ENCODE assay signal across 8 cellular contexts in the genomic region with DNA sequence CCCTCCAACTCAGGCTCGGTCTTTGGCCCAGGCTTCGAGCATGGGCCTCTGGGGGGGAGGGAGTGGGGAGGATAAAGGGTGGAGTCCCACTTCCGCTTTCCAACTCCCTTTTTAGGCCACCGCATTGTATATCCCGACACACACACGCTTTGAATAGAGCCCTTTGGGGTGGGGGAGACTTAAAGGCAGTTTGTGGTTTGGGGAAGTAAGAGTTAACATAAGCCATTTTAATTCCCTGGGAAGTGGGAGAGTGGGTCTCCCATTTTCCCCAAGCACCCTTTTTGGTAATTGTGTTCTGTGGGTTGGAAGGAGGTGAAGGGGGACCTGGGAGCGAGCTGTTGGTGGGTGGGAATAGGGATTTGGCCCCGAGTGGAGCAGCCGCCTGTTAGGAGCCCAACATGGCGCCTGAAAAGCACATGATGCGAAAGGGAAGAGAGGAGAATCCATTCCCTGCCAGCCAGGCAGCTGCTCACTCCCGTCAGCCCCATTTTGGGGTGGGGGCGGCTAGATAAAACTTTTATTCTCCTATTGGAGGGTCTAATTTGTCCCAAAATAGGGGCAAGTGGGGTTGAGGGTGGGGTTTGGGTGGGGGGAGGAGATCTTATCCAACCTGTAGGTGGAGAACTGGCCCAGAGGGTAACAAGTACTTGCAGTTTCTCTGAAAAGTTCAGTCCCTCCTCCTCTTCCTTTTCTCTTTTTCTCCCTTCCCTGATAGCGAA. TPM values are rescaled to one million over a fixed set of nuclear protein-coding genes. Genes with fewer than 3 reads are reported as not detected.
DNase-seq lines count a peak whose midpoint lies in the region; FAIRE-seq and TF ChIP-seq lines count a peak whose summit lies in the region.

No MANE protein-coding gene starts in this region.

- peak overlapping the region; percentile 51 for H4K5ac ChIP-seq in H1 (ENCODE audit: insufficient read length, low read depth, low read length)
- H4K5ac ChIP-seq in mesendoderm (ENCODE audit: low read length) = no peak overlapping the region

- TF ChIP-seq CTCF in 22Rv1 (IDR thresholded peaks at IDR 0.05) (no peak), GM13977 (IDR thresholded peaks at IDR 0.05; ENCODE audit: extremely low read depth, insufficient read depth, missing control alignments) (no peak), H1 (IDR thresholded peaks at IDR 0.05; ENCODE audit: control extremely low read depth in 1 of 3, insufficient read depth in 1 of 3, low read depth in 1 of 3, low read length in 3 of 3) (no peak)

- H2BK20ac ChIP-seq in H1 (ENCODE audit: low read length) = no peak overlapping the region

- FAIRE-seq in H1 (lab: Jason Lieb, UNC) = no peak

- H3K4me1 ChIP-seq in H1 (replicated peaks in 1 of 4; ENCODE audit: control insufficient read depth in 3 of 4, insufficient read depth in 4 of 4, low read length in 3 of 4) (peaks cover 0 to 7% (median 2%) of the 10 kb centered on the region in 4 experiments; a peak in 1 of 7 replicates), mesendoderm (ENCODE audit: control insufficient read depth, low read depth, low read length) (peaks cover 6% of the 10 kb centered on the region)

- 2% methylated on average over 12 of the region's 14 CpGs; no CpG with 5 or more reads in 1 of the 2 experiments for WGBS in H1 (ENCODE audit: extremely low coverage in 1 of 2, insufficient coverage in 1 of 2, insufficient read length in 1 of 2, insufficient replicate concordance in 2 of 2, low coverage in 1 of 2, low lambda C conversion rate in 2 of 2, missing lambda C conversion rate in 1 of 2), 2 experiments
- no CpG with 5 or more reads among the region's 14 CpGs for WGBS in mesendoderm (ENCODE audit: extremely low coverage, insufficient coverage, low lambda C conversion rate)

- POLR2A ChIA-PET in H1 (lab: Charles Lee; ENCODE audit: partially characterized antibody) = interaction anchor here (0.9 to 3.7 kb wide), 17 partner anchors 11 to 258 kb away, joined by 3 to 25 read pairs (median 6); a partner anchor contains a TSS

- H3K4me3 ChIP-seq in H1 (ENCODE audit: extremely low read depth in 1 of 4, insufficient read depth in 2 of 4, low read depth in 3 of 4, low read length in 4 of 4) = peak overlapping the region; percentile 85 to 96 (median 96)
- peak overlapping the region; percentile 82 for H3K4me3 ChIP-seq in mesendoderm (ENCODE audit: low read length)

- TF ChIP-seq RAD21 in H1 (IDR thresholded peaks at IDR 0.05 in 1 of 2, conservative IDR thresholded peaks at IDR 0.05 in 1 of 2; ENCODE audit: low read depth in 2 of 2, low read length in 2 of 2) = no peak

- H3K23ac ChIP-seq in H1 (ENCODE audit: insufficient read length) (no peak overlapping the region), mesendoderm (ENCODE audit: low read length) (no peak overlapping the region)

- H3K27ac ChIP-seq in 22Rv1 = peak overlapping the region; percentile 95
- peak overlapping the region; percentile 92 for H3K27ac ChIP-seq in H1 (ENCODE audit: low read depth, low read length)
- peak overlapping the region; percentile 95 for H3K27ac ChIP-seq in mesendoderm (ENCODE audit: low read depth, low read length)

- in situ Hi-C loops in GM13977 (cut with MboI; ENCODE audit: low pct_unique_long_range_greater_than_20kb, low sequenced_read_pairs, unreplicated experiment) = no loop called here

- H2BK5ac ChIP-seq in H1 (ENCODE audit: low read depth, low read length) = peak overlapping the region; percentile 36
- peak overlapping the region; percentile 7 for H2BK5ac ChIP-seq in mesendoderm (ENCODE audit: low read length)

- peak overlapping the region; percentile 79 for H3K56ac ChIP-seq in H1 (replicated peaks; ENCODE audit: insufficient read length, low read depth, low read length)
- peak overlapping the region; percentile 98 for H3K56ac ChIP-seq in mesendoderm (ENCODE audit: low read length)

- H3K9ac ChIP-seq in H1 (replicated peaks in 1 of 4; ENCODE audit: extremely low read depth in 1 of 4, low read depth in 3 of 4, low read length in 3 of 4) (peak overlapping the region; percentile 92 to 96 (median 94)), mesendoderm (ENCODE audit: low read length) (peak overlapping the region; percentile 76)

- H4K20me1 ChIP-seq in H1 (replicated peaks in 1 of 2; ENCODE audit: control insufficient read depth in 1 of 2, insufficient read depth in 2 of 2, low read length in 2 of 2) = peaks cover 14 to 17% of the 10 kb centered on the region in 2 experiments

- no peak for TF ChIP-seq EP300 in H1 (IDR thresholded peaks at IDR 0.05; ENCODE audit: borderline replicate concordance in 1 of 2, low read depth in 2 of 2, low read length in 2 of 2)

- peaks cover 5% of the 10 kb centered on the region; the same call in 1 of the 2 replicates for H3K23me2 ChIP-seq in H1 (ENCODE audit: low read depth, low read length)

- no peak overlapping the region for H2BK12ac ChIP-seq in H1 (ENCODE audit: low read depth, low read length)

- no peak overlapping the region for H2AFZ ChIP-seq in H1 (ENCODE audit: low read length)

- peak overlapping the region; percentile 6 for H4K91ac ChIP-seq in H1 (replicated peaks; ENCODE audit: insufficient read length, low read length)

- H3K4ac ChIP-seq in H1 (replicated peaks; ENCODE audit: insufficient read length, low read depth, low read length) (peak overlapping the region; percentile 85), mesendoderm (ENCODE audit: low read depth, low read length) (peak overlapping the region; percentile 82)

- DNase-seq in GM13977 (ENCODE audit: low spot score) = peak; percentile 18
- peak; percentile 31 for DNase-seq in NCI-H526 treated with DMSO at 0.1 percent for 48 hours (lab: John Stamatoyannopoulos, UW)
- DNase-seq in activated CD8-positive, alpha-beta memory T cell treated with anti-CD3 and anti-CD28 coated beads for 24 hours = peak; percentile 84
- peak in 1 of 2 experiments; percentile 61 for DNase-seq in H1 (ENCODE audit: low read depth in 1 of 2, low spot score in 2 of 2)
- peak; percentile 74 for DNase-seq in mesendoderm
- DNase-seq in stimulated activated CD8-positive, alpha-beta memory T cell treated with anti-CD3 and anti-CD28 coated beads, Interleukin-15, amount 100 ng/mL, for 48 hours (ENCODE audit: low read depth in 2 of 2) = peak; percentile 19 to 30
- DNase-seq in GM19238 (ENCODE audit: insufficient read length, low spot score) = no peak

- H3K27me3 ChIP-seq in H1 (replicated peaks in 1 of 4; ENCODE audit: control insufficient read depth in 3 of 4, extremely low read depth in 1 of 4, insufficient read depth in 3 of 4, low read length in 3 of 4) = no peaks in the 10 kb centered on the region
- H3K27me3 ChIP-seq in mesendoderm (ENCODE audit: insufficient read depth, low read length, poor library complexity) = no peaks in the 10 kb centered on the region

- H3K36me3 ChIP-seq in H1 (ENCODE audit: control insufficient read depth in 2 of 4, insufficient read depth in 4 of 4, low read length in 3 of 4) (peaks cover 0 to 29% (median 1%) of the 10 kb centered on the region in 4 experiments; a peak in 2 of 8 replicates), mesendoderm (ENCODE audit: control insufficient read depth, insufficient read depth, low read length) (no peaks in the 10 kb centered on the region)

- H4K8ac ChIP-seq in H1 (ENCODE audit: extremely low read depth, insufficient read depth, low read length) (peak overlapping the region; percentile 99; the same call in 1 of the 2 replicates), mesendoderm (ENCODE audit: low read depth, low read length) (peak overlapping the region; percentile 41)

- H3K9me3 ChIP-seq in H1 (ENCODE audit: insufficient read depth in 2 of 2, low read depth in 1 of 2, low read length in 1 of 2) = no peaks in the 10 kb centered on the region

- H3K14ac ChIP-seq in H1 (ENCODE audit: insufficient read length) = no peak overlapping the region

- H2AK5ac ChIP-seq in H1 (ENCODE audit: low read depth, low read length) (no peak overlapping the region), mesendoderm (ENCODE audit: low read length) (no peak overlapping the region)

- no peak overlapping the region for H2BK120ac ChIP-seq in H1 (replicated peaks; ENCODE audit: low read depth, low read length)
- no peak overlapping the region for H2BK120ac ChIP-seq in mesendoderm (ENCODE audit: low read depth, low read length)

- peak overlapping the region; percentile 65 to 80 for H3K4me2 ChIP-seq in H1 (ENCODE audit: insufficient read depth in 1 of 2, low read depth in 2 of 2, low read length in 2 of 2)
- peak overlapping the region; percentile 19 for H3K4me2 ChIP-seq in mesendoderm (ENCODE audit: low read length)

- no peak; a peak in 1 of 3 replicates for TF ChIP-seq POLR2A in H1 (IDR thresholded peaks at IDR 0.05; ENCODE audit: control extremely low read depth in 1 of 2, low read depth in 2 of 2, low read length in 2 of 2)

- peaks cover 29 to 59% of the 10 kb centered on the region in 2 experiments for H3K79me2 ChIP-seq in H1 (ENCODE audit: control insufficient read depth in 1 of 2, insufficient read depth in 2 of 2, low read length in 2 of 2)
- H3K79me2 ChIP-seq in mesendoderm (ENCODE audit: control insufficient read depth, insufficient read depth, low read length) = peaks cover 49% of the 10 kb centered on the region

- no peak overlapping the region for H2BK15ac ChIP-seq in H1 (ENCODE audit: low read length)
- H2BK15ac ChIP-seq in mesendoderm (replicated peaks; ENCODE audit: low read depth) = no peak overlapping the region

- H3K18ac ChIP-seq in H1 (ENCODE audit: extremely low read depth, low read length) (peak overlapping the region; percentile 84), mesendoderm (ENCODE audit: low read length) (peak overlapping the region; percentile 88)

- CTCF ChIA-PET in H1 (lab: Charles Lee; ENCODE audit: partially characterized antibody) = no interaction called here

- H3K79me1 ChIP-seq in H1 (ENCODE audit: low read depth, low read length) = 0 out of 2 replicates have a peak, but pooled peaks cover 4% of the 10 kb centered on the region
- H3K79me1 ChIP-seq in mesendoderm (ENCODE audit: low read length) = no peaks in the 10 kb centered on the region

RNA-seq across cellular contexts. Expression of a gene that starts 1.0 kb away (rescaled TPM):
- total RNA-seq in H1 (2021; fragmentation: NEBNext Ultra II Directional; extraction: Animal tissue kit (Norgen Biotek cat#: 25700)) = 47.1 and 47.7 TPM in 2 replicates
- 23.5 and 25.1 TPM in 2 replicates for polyA plus RNA-seq in H1 (2011; rRNA removed)
- 31.6 TPM for polyA plus RNA-seq in H1 (2011; cell fraction: cytosol; rRNA removed)
- polyA plus RNA-seq in H1 (2011; cell fraction: nucleus; rRNA removed) = 38.4 TPM
- polyA plus RNA-seq in H1 (2012, experiment 1 of 2) = 20.0 to 34.0 TPM (median 22.5 TPM) in 4 replicates
- 5.5 TPM for polyA plus RNA-seq in H1 (2012, experiment 2 of 2)
- polyA plus RNA-seq in H1 (2013, experiment 1 of 2) = 33.1 TPM
- 30.0 TPM for polyA plus RNA-seq in H1 (2013, experiment 2 of 2)
- polyA minus RNA-seq in H1 (2011; rRNA and poly(A)+ RNA removed) = 41.3 and 54.2 TPM in 2 replicates
- 21.1 TPM for polyA minus RNA-seq in H1 (2011; cell fraction: cytosol; rRNA and poly(A)+ RNA removed)
- 111 TPM for polyA minus RNA-seq in H1 (2011; cell fraction: nucleus; rRNA and poly(A)+ RNA removed)
- polyA plus RNA-seq in mesendoderm (2013, experiment 1 of 2) = 32.5 TPM
- 32.6 TPM for polyA plus RNA-seq in mesendoderm (2013, experiment 2 of 2)

RNA-seq across cellular contexts. Expression of a gene that starts 35.6 kb away (rescaled TPM):
- total RNA-seq in H1 (2021; fragmentation: NEBNext Ultra II Directional; extraction: Animal tissue kit (Norgen Biotek cat#: 25700)) = 5.5 and 5.6 TPM in 2 replicates
- polyA plus RNA-seq in H1 (2011; rRNA removed) = 1.4 and 2.0 TPM in 2 replicates
- polyA plus RNA-seq in H1 (2011; cell fraction: cytosol; rRNA removed) = 2.9 TPM
- polyA plus RNA-seq in H1 (2011; cell fraction: nucleus; rRNA removed) = 1.1 TPM
- polyA plus RNA-seq in H1 (2012, experiment 1 of 2) = 2.9 to 4.5 TPM (median 3.7 TPM) in 4 replicates
- 0.85 TPM for polyA plus RNA-seq in H1 (2012, experiment 2 of 2)
- 3.0 TPM for polyA plus RNA-seq in H1 (2013, experiment 1 of 2)
- polyA plus RNA-seq in H1 (2013, experiment 2 of 2) = 2.7 TPM
- 4.0 and 4.7 TPM in 2 replicates for polyA minus RNA-seq in H1 (2011; rRNA and poly(A)+ RNA removed)
- polyA minus RNA-seq in H1 (2011; cell fraction: cytosol; rRNA and poly(A)+ RNA removed) = 2.4 TPM
- 2.3 TPM for polyA minus RNA-seq in H1 (2011; cell fraction: nucleus; rRNA and poly(A)+ RNA removed)
- 4.5 TPM for polyA plus RNA-seq in mesendoderm (2013, experiment 1 of 2)
- 4.4 TPM for polyA plus RNA-seq in mesendoderm (2013, experiment 2 of 2)
